18 cellular contexts compared by ENCODE assay signal in the genomic region with DNA sequence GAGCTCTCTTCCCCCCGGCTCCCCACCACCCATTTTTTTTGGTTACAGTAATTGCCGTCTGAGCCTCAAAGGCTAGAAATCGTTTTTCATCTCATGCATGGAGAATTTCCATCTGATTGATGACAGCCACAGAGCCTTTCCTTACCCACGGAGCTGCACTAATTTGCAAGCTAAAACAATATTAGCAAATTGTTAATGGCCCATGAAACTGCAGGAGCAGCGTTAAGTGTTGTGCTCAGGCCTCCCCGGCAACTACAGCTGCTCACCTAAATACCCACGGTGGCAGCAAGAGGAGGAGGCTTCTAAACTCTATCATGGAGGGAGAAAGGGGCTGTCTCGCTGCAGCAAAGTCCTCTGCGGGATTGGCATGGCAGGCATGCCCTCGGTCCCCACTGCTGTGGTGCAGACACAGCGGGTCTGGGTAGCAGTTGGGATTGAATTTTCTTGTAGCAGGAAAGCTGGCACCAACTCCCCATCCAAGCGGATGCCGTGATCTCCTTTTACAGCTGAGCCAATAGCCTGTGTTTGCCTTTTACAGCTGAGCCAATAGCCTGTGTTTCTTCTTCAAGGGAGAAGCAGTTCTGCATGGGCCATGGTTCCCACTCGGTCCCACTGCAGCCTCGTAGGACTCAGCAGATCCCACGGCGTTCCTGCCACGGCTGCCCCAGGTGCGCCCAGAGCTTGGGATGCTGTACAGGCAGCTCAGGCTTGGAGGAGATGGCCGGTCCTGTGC.
DNase-seq lines count a peak whose midpoint lies in the region; FAIRE-seq and TF ChIP-seq lines count a peak whose summit lies in the region.
"Had no signal": no experiment of that assay in that cellular context is flagged by ENCODE, and none has a peak within 500 bp of the region (broad histone marks: within the 10 kb centered on the region; RNA-seq: fewer than 3 reads in every experiment).

No MANE protein-coding gene starts in this region.

- FAIRE-seq in H1 (lab: Jason Lieb, UNC): no peak
- FAIRE-seq: G401.6, GM12891, GM19239 had no signal

- H3K4me3 ChIP-seq in H1 (ENCODE audit: extremely low read depth in 1 of 4, insufficient read depth in 2 of 4, low read depth in 3 of 4, low read length in 4 of 4): no peak overlapping the region
- H3K4me3 ChIP-seq: Peyer's patch had no signal

- no peak overlapping the region for H2BK20ac ChIP-seq in H1 (ENCODE audit: low read length)

- H4K5ac ChIP-seq in H1 (ENCODE audit: insufficient read length, low read depth, low read length): no peak overlapping the region

- no peak overlapping the region for H2BK5ac ChIP-seq in H1 (ENCODE audit: low read depth, low read length)

- no peak overlapping the region for H3K9ac ChIP-seq in H1 (replicated peaks in 1 of 4; ENCODE audit: extremely low read depth in 1 of 4, low read depth in 3 of 4, low read length in 3 of 4)

- H3K79me2 ChIP-seq in H1 (ENCODE audit: control insufficient read depth in 1 of 2, insufficient read depth in 2 of 2, low read length in 2 of 2): no peaks in the 10 kb centered on the region

- no peak overlapping the region; the same call in 1 of the 2 replicates for H2BK12ac ChIP-seq in H1 (ENCODE audit: low read depth, low read length)

- H3K56ac ChIP-seq in H1 (replicated peaks; ENCODE audit: insufficient read length, low read depth, low read length): no peak overlapping the region

- WGBS in H1 (ENCODE audit: extremely low coverage in 1 of 2, insufficient coverage in 1 of 2, insufficient read length in 1 of 2, insufficient replicate concordance in 2 of 2, low coverage in 1 of 2, low lambda C conversion rate in 2 of 2, missing lambda C conversion rate in 1 of 2), 2 experiments: 81% methylated on average over 20 of the region's 20 CpGs; no CpG with 5 or more reads in 1 of the 2 experiments

- H2AFZ ChIP-seq in H1 (ENCODE audit: low read length): peak overlapping the region; percentile 73; the same call in 1 of the 2 replicates

- 0 out of 2 replicates have a peak overlapping the region, but pooled peaks have one; percentile 72 for H2BK15ac ChIP-seq in H1 (ENCODE audit: low read length)

- CTCF ChIA-PET in H1 (lab: Charles Lee; ENCODE audit: partially characterized antibody): interaction anchor here (0.7 to 2.0 kb wide), 7 partner anchors 9 to 222 kb away, joined by 3 to 5 read pairs (median 4); no protein-coding TSS in a partner anchor

- H3K23ac ChIP-seq in H1 (ENCODE audit: insufficient read length): no peak overlapping the region

- no peak for TF ChIP-seq EP300 in H1 (IDR thresholded peaks at IDR 0.05; ENCODE audit: borderline replicate concordance in 1 of 2, low read depth in 2 of 2, low read length in 2 of 2)

- no peak for TF ChIP-seq CTCF in H1 (IDR thresholded peaks at IDR 0.05; ENCODE audit: control extremely low read depth in 1 of 3, insufficient read depth in 1 of 3, low read depth in 1 of 3, low read length in 3 of 3)

- no peak for TF ChIP-seq RAD21 in H1 (IDR thresholded peaks at IDR 0.05 in 1 of 2, conservative IDR thresholded peaks at IDR 0.05 in 1 of 2; ENCODE audit: low read depth in 2 of 2, low read length in 2 of 2)

- H2BK120ac ChIP-seq in H1 (replicated peaks; ENCODE audit: low read depth, low read length): no peak overlapping the region

- H4K20me1 ChIP-seq in H1 (replicated peaks in 1 of 2; ENCODE audit: control insufficient read depth in 1 of 2, insufficient read depth in 2 of 2, low read length in 2 of 2): no peaks in the 10 kb centered on the region

- H3K27me3 ChIP-seq in H1 (replicated peaks in 1 of 4; ENCODE audit: control insufficient read depth in 3 of 4, extremely low read depth in 1 of 4, insufficient read depth in 3 of 4, low read length in 3 of 4): no peaks in the 10 kb centered on the region
- H3K27me3 ChIP-seq: Peyer's patch had no signal

- H3K36me3 ChIP-seq in H1 (ENCODE audit: control insufficient read depth in 2 of 4, insufficient read depth in 4 of 4, low read length in 3 of 4): no peaks in the 10 kb centered on the region
- H3K36me3 ChIP-seq: Peyer's patch had no signal

- H3K14ac ChIP-seq in H1 (ENCODE audit: insufficient read length): no peak overlapping the region

- H3K4me2 ChIP-seq in H1 (ENCODE audit: insufficient read depth in 1 of 2, low read depth in 2 of 2, low read length in 2 of 2): no peak overlapping the region

- H3K79me1 ChIP-seq in H1 (ENCODE audit: low read depth, low read length): no peaks in the 10 kb centered on the region

- DNase-seq in NCI-H2081 (lab: John Stamatoyannopoulos, UW) (peak; percentile 18 to 63), NCI-H2081 treated with DMSO at 0.1 percent for 48 hours (lab: John Stamatoyannopoulos, UW) (no peak), NCI-H2171 (lab: John Stamatoyannopoulos, UW) (peak; percentile 41), H1 (ENCODE audit: low read depth in 1 of 2, low spot score in 2 of 2) (no peak), posterior vena cava (ENCODE audit: low spot score) (peak; percentile 69), DMS 273 treated with DMSO at 0.1 percent for 48 hours (lab: John Stamatoyannopoulos, UW) (no peak), medulla oblongata (ENCODE audit: extremely low spot score) (no peak), hepatic stellate cell (ENCODE audit: low spot score) (no peak)
- DNase-seq: 8988T, C1 segment of cervical spinal cord, MV-4-11, NCI-H1436 treated with DMSO at 0.1 percent for 48 hours, NCI-H82, Peyer's patch, T-helper 2 cell had no signal

- intact Hi-C loops in posterior vena cava (cut with DNase I): no loop called here

- no peak overlapping the region for H3K18ac ChIP-seq in H1 (ENCODE audit: extremely low read depth, low read length)

- no peak overlapping the region for H3K27ac ChIP-seq in H1 (ENCODE audit: low read depth, low read length)
- H3K27ac ChIP-seq: Peyer's patch had no signal

- no peak overlapping the region for H4K91ac ChIP-seq in H1 (replicated peaks; ENCODE audit: insufficient read length, low read length)

- no peak for TF ChIP-seq POLR2A in H1 (IDR thresholded peaks at IDR 0.05; ENCODE audit: control extremely low read depth in 1 of 2, low read depth in 2 of 2, low read length in 2 of 2)

- no peaks in the 10 kb centered on the region for H3K23me2 ChIP-seq in H1 (ENCODE audit: low read depth, low read length)

- no peak overlapping the region for H3K4ac ChIP-seq in H1 (replicated peaks; ENCODE audit: insufficient read length, low read depth, low read length)

- POLR2A ChIA-PET in H1 (lab: Charles Lee; ENCODE audit: partially characterized antibody): no interaction called here

- peaks cover 0 to 2% (median 0%) of the 10 kb centered on the region in 4 experiments; a peak in 2 of 7 replicates for H3K4me1 ChIP-seq in H1 (replicated peaks in 1 of 4; ENCODE audit: control insufficient read depth in 3 of 4, insufficient read depth in 4 of 4, low read length in 3 of 4)
- H3K4me1 ChIP-seq: Peyer's patch had no signal

- no peaks in the 10 kb centered on the region for H3K9me3 ChIP-seq in H1 (ENCODE audit: insufficient read depth in 2 of 2, low read depth in 1 of 2, low read length in 1 of 2)
- H3K9me3 ChIP-seq: Peyer's patch had no signal

- no peak overlapping the region for H4K8ac ChIP-seq in H1 (ENCODE audit: extremely low read depth, insufficient read depth, low read length)

- H2AK5ac ChIP-seq in H1 (ENCODE audit: low read depth, low read length): no peak overlapping the region

TF ChIP-seq in H1, 55 proteins besides CTCF, POLR2A, EP300 and RAD21 (continues in another document):
- TF ChIP-seq CBX5 (IDR thresholded peaks at IDR 0.05; ENCODE audit: low read depth, low read length) (no peak), CEBPB (IDR thresholded peaks at IDR 0.05; ENCODE audit: low read depth, low read length) (no peak), JUND (IDR thresholded peaks at IDR 0.05; ENCODE audit: low read length) (no peak), GABPA (IDR thresholded peaks at IDR 0.05; ENCODE audit: borderline replicate concordance, insufficient read depth, low read length) (no peak), KDM4A (IDR thresholded peaks at IDR 0.05; ENCODE audit: low read depth, low read length, severe bottlenecking) (no peak), TCF12 (IDR thresholded peaks at IDR 0.05; ENCODE audit: low read depth, low read length) (no peak), ATF2 (IDR thresholded peaks at IDR 0.05; ENCODE audit: low read length) (no peak), MAFK (IDR thresholded peaks at IDR 0.05; ENCODE audit: low read depth, low read length) (no peak), POU5F1 (IDR thresholded peaks at IDR 0.05; ENCODE audit: low read depth, low read length) (no peak), EZH2 (IDR thresholded peaks at IDR 0.05; ENCODE audit: low read depth, low read length, severe bottlenecking) (no peak), SP2 (IDR thresholded peaks at IDR 0.05; ENCODE audit: low read length) (no peak), BRCA1 (IDR thresholded peaks at IDR 0.05; ENCODE audit: low read depth, low read length) (no peak), RBBP5 (IDR thresholded peaks at IDR 0.05; ENCODE audit: borderline replicate concordance, low read depth, low read length) (no peak), SUZ12 (IDR thresholded peaks at IDR 0.05; ENCODE audit: low read length) (no peak), TBP (IDR thresholded peaks at IDR 0.05; ENCODE audit: low read depth, low read length) (no peak), HDAC2 (IDR thresholded peaks at IDR 0.05; ENCODE audit: borderline replicate concordance in 1 of 2, low read depth in 2 of 2, low read length in 2 of 2) (no peak), USF2 (IDR thresholded peaks at IDR 0.05; ENCODE audit: low read length) (no peak), EGR1 (IDR thresholded peaks at IDR 0.05; ENCODE audit: borderline replicate concordance, low read depth, low read length) (no peak), PHF8 (conservative IDR thresholded peaks at IDR 0.05; ENCODE audit: low read depth, low read length) (no peak)

Comparison
In these comparisons a context has a peak if more than half of its experiments do, and no peak if none do; other contexts are left out.
1. DNase-seq: peak in NCI-H2081 (2 of 2), NCI-H2171 (single experiment) and posterior vena cava (single experiment); none in NCI-H2081 treated with DMSO at 0.1 percent for 48 hours (single experiment), H1 (0 of 2), DMS 273 treated with DMSO at 0.1 percent for 48 hours (single experiment), medulla oblongata (single experiment) and hepatic stellate cell (single experiment).